8 cellular contexts compared by ENCODE assay signal in the genomic region with DNA sequence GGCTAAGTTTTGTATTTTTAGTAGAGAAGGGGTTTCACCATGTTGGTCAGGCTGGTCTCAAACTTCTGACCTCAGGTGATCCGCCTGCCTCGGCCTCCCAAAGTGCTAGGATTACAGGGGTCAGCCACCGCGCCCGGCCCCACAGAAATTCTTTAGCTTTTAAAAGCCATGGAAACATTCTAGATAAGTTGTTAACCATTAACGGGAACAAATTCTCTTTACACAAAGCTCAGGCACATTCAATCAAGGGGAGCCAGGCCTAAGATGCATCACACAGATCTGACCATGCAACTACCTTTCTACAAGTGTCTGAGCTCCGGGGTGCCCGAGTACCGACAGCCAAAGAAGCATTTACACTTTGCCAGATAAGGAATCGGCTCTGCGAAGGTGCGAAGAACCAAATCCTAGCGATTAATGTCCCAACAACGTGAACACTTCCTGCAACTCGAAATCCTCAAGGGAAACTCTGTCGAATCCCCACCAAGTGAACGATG. TPM values are rescaled to one million over a fixed set of nuclear protein-coding genes. Genes with fewer than 3 reads are reported as not detected.
DNase-seq lines count a peak whose midpoint lies in the region; ATAC-seq and TF ChIP-seq lines count a peak whose summit lies in the region.

No MANE protein-coding gene starts in this region.

- peak overlapping the region; percentile 89 for H3K27ac ChIP-seq in 22Rv1

- no TSS peak for BruUV-seq in MCF 10A (replicated peaks; lab: Mats Ljungman, UMichigan)

- intact Hi-C loops in MCF 10A (cut with micrococcal nuclease): loop anchor here (5.0 kb wide), 1 partner anchor 46 kb away; the partner anchor contains the start of gene C16orf74

- no peak for ATAC-seq in HG02870 (IDR thresholded peaks at IDR 0.05; ENCODE audit: unreplicated experiment)
- ATAC-seq in GM21423 (IDR thresholded peaks at IDR 0.05; ENCODE audit: unreplicated experiment): no peak

- H3K4me3 ChIP-seq in HFF-Myc (replicated peaks; ENCODE audit: low read depth, low read length): peak overlapping the region; percentile 93

- DNase-seq in HFF-Myc (ENCODE audit: extremely low read depth, low read depth) (no peak), MCF 10A (ENCODE audit: unreplicated experiment) (no peak), mesothelial cell of epicardium (ENCODE audit: low spot score in 2 of 2, unreplicated experiment in 2 of 2) (no peak), Kasumi-1 (lab: John Stamatoyannopoulos, UW) (no peak), KBM-7 (no peak)

- H3K9me3 Mint-ChIP-seq in MCF 10A (ENCODE audit: unreplicated experiment): no peaks in the 10 kb centered on the region
- no peaks in the 10 kb centered on the region for H3K9me3 Mint-ChIP-seq in mesothelial cell of epicardium

- H3K27me3 Mint-ChIP-seq in MCF 10A (ENCODE audit: insufficient read depth, unreplicated experiment) (no peaks in the 10 kb centered on the region), mesothelial cell of epicardium (ENCODE audit: low read depth) (no peaks in the 10 kb centered on the region)

- H3K4me1 Mint-ChIP-seq in MCF 10A (ENCODE audit: insufficient read depth, unreplicated experiment): peaks cover 41% of the 10 kb centered on the region
- H3K4me1 Mint-ChIP-seq in mesothelial cell of epicardium: peaks cover 26% of the 10 kb centered on the region

- CTCF ChIA-PET in MCF 10A (lab: Yijun Ruan, JAX): interaction anchor here (0.6 to 1.3 kb wide), 4 partner anchors 23 to 81 kb away, joined by 3 to 4 read pairs (median 4); no protein-coding TSS in a partner anchor

- in situ Hi-C loops in KBM-7 (cut with MboI; ENCODE audit: low pct_unique_long_range_greater_than_20kb, low sequenced_read_pairs): no loop called here

- H3K27ac Mint-ChIP-seq in MCF 10A (ENCODE audit: low read depth, unreplicated experiment) (peak overlapping the region; percentile 91), mesothelial cell of epicardium (peak overlapping the region; percentile 84)

- H3K4me3 Mint-ChIP-seq in MCF 10A (ENCODE audit: unreplicated experiment): peak overlapping the region; percentile 85
- H3K4me3 Mint-ChIP-seq in mesothelial cell of epicardium: peak overlapping the region; percentile 89

- POLR2A ChIA-PET in MCF 10A (lab: Yijun Ruan, JAX): interaction anchor here (0.6 to 2.6 kb wide), 9 partner anchors 13 to 241 kb away, joined by 3 to 13 read pairs (median 4); no protein-coding TSS in a partner anchor

- H3K36me3 Mint-ChIP-seq in MCF 10A (ENCODE audit: insufficient read depth, unreplicated experiment): peaks cover 42% of the 10 kb centered on the region
- H3K36me3 Mint-ChIP-seq in mesothelial cell of epicardium: peaks cover 24% of the 10 kb centered on the region

- TF ChIP-seq CTCF in 22Rv1 (IDR thresholded peaks at IDR 0.05) (no peak), HFF-Myc (IDR thresholded peaks at IDR 0.05; ENCODE audit: low read depth, low read length, missing control alignments) (no peak), MCF 10A (IDR thresholded peaks at IDR 0.05; ENCODE audit: unreplicated experiment) (no peak), mesothelial cell of epicardium (IDR thresholded peaks at IDR 0.05; ENCODE audit: unreplicated experiment) (no peak)

RNA-seq across cellular contexts. Expression of gene EMC8, which starts 1.0 kb away (rescaled TPM):
- total RNA-seq in MCF 10A (2022) (68.5 and 71.1 TPM in 2 replicates), mesothelial cell of epicardium (28.7 to 32.3 TPM (median 31.6 TPM) in 3 replicates)

RNA-seq across cellular contexts. Expression of gene COX4I1, which starts 1.2 kb away (rescaled TPM):
- total RNA-seq in MCF 10A (2022) (618 and 642 TPM in 2 replicates), mesothelial cell of epicardium (333 to 346 TPM (median 338 TPM) in 3 replicates)

RNA-seq across cellular contexts. Expression of gene C16orf74, which starts 47.4 kb away (rescaled TPM):
- total RNA-seq in MCF 10A (2022) (62.6 and 68.5 TPM in 2 replicates), mesothelial cell of epicardium (11.2 to 12.1 TPM (median 12.0 TPM) in 3 replicates)
